In the genomic region with DNA sequence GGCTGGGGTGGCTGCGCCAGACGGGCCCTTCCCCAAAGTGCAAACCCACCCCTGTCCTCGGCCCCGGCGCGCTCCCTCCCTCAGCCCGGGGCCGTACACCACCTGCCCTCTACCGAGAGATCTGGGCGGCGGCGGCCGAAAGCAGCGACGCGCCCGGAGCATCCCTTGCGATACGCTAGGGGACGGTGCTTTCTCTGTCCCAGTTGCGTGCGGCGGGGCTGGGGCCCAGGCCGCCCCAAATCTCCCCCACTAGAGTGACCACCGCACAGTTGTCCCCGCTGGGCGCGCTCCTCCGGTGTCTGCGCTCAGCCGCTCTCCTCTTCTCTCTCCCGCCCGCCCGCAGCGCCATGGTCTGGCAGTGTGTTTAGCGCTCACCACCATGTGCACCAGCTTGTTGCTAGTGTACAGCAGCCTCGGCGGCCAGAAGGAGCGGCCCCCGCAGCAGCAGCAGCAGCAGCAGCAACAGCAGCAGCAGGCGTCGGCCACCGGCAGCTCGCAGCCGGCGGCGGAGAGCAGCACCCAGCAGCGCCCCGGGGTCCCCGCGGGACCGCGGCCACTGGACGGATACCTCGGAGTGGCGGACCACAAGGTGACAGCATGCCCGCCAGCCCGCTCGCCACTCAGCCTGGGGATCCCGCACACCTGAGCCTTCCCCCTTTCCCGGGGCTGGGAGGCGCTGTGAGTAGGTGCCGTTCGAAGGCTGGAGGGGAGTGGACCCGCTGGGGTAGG, we compare ENCODE assay signal across 8 cellular contexts. TPM values are rescaled to one million over a fixed set of nuclear protein-coding genes. Genes with fewer than 3 reads are reported as not detected.
DNase-seq lines count a peak whose midpoint lies in the region; ATAC-seq, FAIRE-seq and TF ChIP-seq lines count a peak whose summit lies in the region.

No MANE protein-coding gene starts in this region.

- H3K79me2 ChIP-seq in endothelial cell of umbilical vein (ENCODE audit: control insufficient read depth, insufficient read depth, low read length), result no peaks in the 10 kb centered on the region

- no peak overlapping the region for H3K9ac ChIP-seq in endothelial cell of umbilical vein (replicated peaks; ENCODE audit: extremely low read depth, insufficient read depth, low read length)
- peak overlapping the region; percentile 47 for H3K9ac ChIP-seq in mucosa of stomach (ENCODE audit: low read length)

- H4K20me1 ChIP-seq in endothelial cell of umbilical vein (replicated peaks; ENCODE audit: control insufficient read depth, extremely low read depth, insufficient read depth, low read length), result no peaks in the 10 kb centered on the region

- peaks cover 72% of the 10 kb centered on the region for H3K27me3 Mint-ChIP-seq in T-helper 2 cell treated with Interferon-gamma antibody and Interleukin-4, amounts not matched to agents 5 μg/mL and 100 μg/mL, for 36 hours (ENCODE audit: low read depth)

- peak; percentile 56 for DNase-seq in GM10266 (ENCODE audit: extremely low spot score)
- DNase-seq in T-helper 2 cell treated with Interferon-gamma antibody and Interleukin-4, amounts not matched to agents 5 μg/mL and 100 μg/mL, for 36 hours (ENCODE audit: low spot score), result no peak
- peak; percentile 37 for DNase-seq in endothelial cell of umbilical vein (ENCODE audit: low read depth, low spot score)
- peak; percentile 64 for DNase-seq in urothelium cell line (ENCODE audit: low spot score)
- DNase-seq in COLO829 (ENCODE audit: low spot score), result no peak

- H3K4me1 ChIP-seq in endothelial cell of umbilical vein (ENCODE audit: control insufficient read depth, extremely low read depth, insufficient read depth, low read length), result peaks cover 6% of the 10 kb centered on the region
- H3K4me1 ChIP-seq in mucosa of stomach (ENCODE audit: control insufficient read depth, insufficient read depth, low read length), result no peaks in the 10 kb centered on the region

- no peak for TF ChIP-seq POLR2A in endothelial cell of umbilical vein (IDR thresholded peaks at IDR 0.05; ENCODE audit: low read depth, low read length)

- H3K4me3 ChIP-seq in endothelial cell of umbilical vein (replicated peaks in 1 of 3; ENCODE audit: insufficient read depth in 1 of 3, low read depth in 1 of 3, low read length in 3 of 3) (peak overlapping the region in 2 of 3 experiments; percentile 19 to 31), mucosa of stomach (ENCODE audit: low read length) (no peak overlapping the region)

- H3K9me1 ChIP-seq in endothelial cell of umbilical vein (replicated peaks; ENCODE audit: control insufficient read depth, extremely low read depth, insufficient read depth, low read length), result no peaks in the 10 kb centered on the region

- BruUV-seq in endothelial cell of umbilical vein (replicated peaks; lab: Mats Ljungman, UMichigan), result no TSS peak

- H3K27ac ChIP-seq in endothelial cell of umbilical vein (ENCODE audit: insufficient read depth, low read depth, low read length), result no peak overlapping the region

- H3K4me1 Mint-ChIP-seq in T-helper 2 cell treated with Interferon-gamma antibody and Interleukin-4, amounts not matched to agents 5 μg/mL and 100 μg/mL, for 36 hours (ENCODE audit: low read depth), result peaks cover 1% of the 10 kb centered on the region

- H3K36me3 ChIP-seq in endothelial cell of umbilical vein (ENCODE audit: control insufficient read depth in 2 of 2, extremely low read depth in 1 of 2, insufficient read depth in 2 of 2, low read length in 2 of 2) (no peaks in the 10 kb centered on the region), mucosa of stomach (ENCODE audit: control insufficient read depth, insufficient read depth, low read length) (no peaks in the 10 kb centered on the region)

- dilution Hi-C loops in endothelial cell of umbilical vein (cut with MboI; ENCODE audit: extremely low pct_ligation_motif_present, low sequenced_read_pairs), result no loop called here

- CTCF ChIA-PET in endothelial cell of umbilical vein (lab: Charles Lee), result interaction anchor here (1.1 kb wide), 1 partner anchor 714 kb away, joined by 3 read pairs; no protein-coding TSS in a partner anchor

- peak overlapping the region; percentile 46 for H3K4me2 ChIP-seq in endothelial cell of umbilical vein (ENCODE audit: insufficient read depth, low read length)

- FAIRE-seq in endothelial cell of umbilical vein (lab: Jason Lieb, UNC), result no peak
- FAIRE-seq in urothelium cell line (lab: Jason Lieb, UNC), result no peak

- POLR2A ChIA-PET in endothelial cell of umbilical vein (lab: Charles Lee), result no interaction called here

- H2AFZ ChIP-seq in endothelial cell of umbilical vein (ENCODE audit: low read depth, low read length), result no peak overlapping the region

- ATAC-seq in HG02870 (IDR thresholded peaks at IDR 0.05; ENCODE audit: unreplicated experiment), result peak; percentile 61
- no peak for ATAC-seq in HG02840 (IDR thresholded peaks at IDR 0.05; ENCODE audit: low FRiP score, unreplicated experiment)

- H3K9me3 ChIP-seq in endothelial cell of umbilical vein (replicated peaks; ENCODE audit: control insufficient read depth, insufficient read depth, low read length), result no peaks in the 10 kb centered on the region
- no peaks in the 10 kb centered on the region for H3K9me3 ChIP-seq in mucosa of stomach (ENCODE audit: control insufficient read depth, low read length)

- peak; percentile 14 for TF ChIP-seq CTCF in GM10266 (IDR thresholded peaks at IDR 0.05; ENCODE audit: control insufficient read depth, insufficient read depth, low read depth, missing control alignments)
- TF ChIP-seq CTCF in endothelial cell of umbilical vein (IDR thresholded peaks at IDR 0.05; ENCODE audit: extremely low read depth in 1 of 2, insufficient read depth in 1 of 2, low read depth in 1 of 2, low read length in 2 of 2), result peak in 1 of 2 donors; percentile 17

- H3K27me3 ChIP-seq in endothelial cell of umbilical vein (ENCODE audit: control insufficient read depth in 2 of 2, insufficient read depth in 2 of 2, low read length in 2 of 2) (peaks cover 44 to 77% of the 10 kb centered on the region in 2 experiments), mucosa of stomach (ENCODE audit: control insufficient read depth, insufficient read depth, low read length) (peaks cover 27% of the 10 kb centered on the region)

- H3K36me3 Mint-ChIP-seq in T-helper 2 cell treated with Interferon-gamma antibody and Interleukin-4, amounts not matched to agents 5 μg/mL and 100 μg/mL, for 36 hours (ENCODE audit: low read depth), result no peaks in the 10 kb centered on the region

- intact Hi-C loops in endothelial cell of umbilical vein (cut with micrococcal nuclease), result loop anchor here (5.0 kb wide), 1 partner anchor 716 kb away; no protein-coding TSS in a partner anchor

- H3K9me3 Mint-ChIP-seq in T-helper 2 cell treated with Interferon-gamma antibody and Interleukin-4, amounts not matched to agents 5 μg/mL and 100 μg/mL, for 36 hours, result no peaks in the 10 kb centered on the region

- peak overlapping the region; percentile 51 for H3K4me3 Mint-ChIP-seq in T-helper 2 cell treated with Interferon-gamma antibody and Interleukin-4, amounts not matched to agents 5 μg/mL and 100 μg/mL, for 36 hours

- no peak overlapping the region for H3K27ac Mint-ChIP-seq in T-helper 2 cell treated with Interferon-gamma antibody and Interleukin-4, amounts not matched to agents 5 μg/mL and 100 μg/mL, for 36 hours

TF ChIP-seq in endothelial cell of umbilical vein, 7 proteins besides CTCF, POLR2A, EP300 and RAD21:
- no peak for TF ChIP-seq JUN (IDR thresholded peaks at IDR 0.05; ENCODE audit: borderline replicate concordance, insufficient read depth, insufficient read length, low read depth)
- TF ChIP-seq EZH2 (IDR thresholded peaks at IDR 0.05; ENCODE audit: borderline replicate concordance, low read depth, low read length, severe bottlenecking), result peak; percentile 94

RNA-seq across cellular contexts. Expression of gene ST6GALNAC5, which starts 1.0 kb away (rescaled TPM):
- total RNA-seq in endothelial cell of umbilical vein, result not detected in 2 replicates
- polyA plus RNA-seq in endothelial cell of umbilical vein, result not detected in 2 replicates
- polyA plus RNA-seq in endothelial cell of umbilical vein (2011; cell fraction: cytosol; rRNA removed), result not detected in 2 replicates
- polyA plus RNA-seq in endothelial cell of umbilical vein (2011; cell fraction: nucleus; rRNA removed), result not detected in 2 replicates
- not detected in 2 replicates for polyA plus RNA-seq in endothelial cell of umbilical vein (2012)
- polyA minus RNA-seq in endothelial cell of umbilical vein, result not detected in 2 replicates
- polyA minus RNA-seq in endothelial cell of umbilical vein (2011; cell fraction: cytosol; rRNA and poly(A)+ RNA removed), result not detected
- not detected in 2 replicates for polyA minus RNA-seq in endothelial cell of umbilical vein (2011; cell fraction: nucleus; rRNA and poly(A)+ RNA removed)

Comparison
In these comparisons a context has a peak if more than half of its experiments do, and no peak if none do; other contexts are left out.
1. DNase-seq: peak in GM10266 (single experiment), endothelial cell of umbilical vein (single experiment) and urothelium cell line (single experiment); none in T-helper 2 cell treated with Interferon-gamma antibody and Interleukin-4, amounts not matched to agents 5 μg/mL and 100 μg/mL, for 36 hours (single experiment) and COLO829 (single experiment).